Comparison of ENCODE assay signal across 8 cellular contexts in genomic region chr4:121823505-121824170, GRCh38. TPM values are rescaled to one million over a fixed set of nuclear protein-coding genes. Genes with fewer than 3 reads are reported as not detected.
DNase-seq lines count a peak whose midpoint lies in the region; ATAC-seq and TF ChIP-seq lines count a peak whose summit lies in the region.

CCNA2 (minus strand) TSS chr4:121823883; CDS start chr4:121823628, 255 bp downstream.

- POLR2A ChIA-PET in AG04450 (lab: Yijun Ruan, JAX): interaction anchor here (0.6 to 1.1 kb wide), 3 partner anchors 31 to 127 kb away, joined by 3 to 4 read pairs (median 4); partner anchors contain the start of gene BBS7
- POLR2A ChIA-PET in WTC11 (lab: Charles Lee): interaction anchor here (0.6 to 1.4 kb wide), 4 partner anchors 22 to 1386 kb away, joined by 3 to 5 read pairs (median 4); partner anchors contain the start of genes BBS7 and EXOSC9

- H3K27me3 ChIP-seq in AG04450 (ENCODE audit: control insufficient read depth, insufficient read depth, low read length): no peaks in the 10 kb centered on the region

- H3K36me3 Mint-ChIP-seq in WTC11: peaks cover 35% of the 10 kb centered on the region
- peaks cover 0 to 3% (median 0%) of the 10 kb centered on the region in 3 donors for H3K36me3 Mint-ChIP-seq in immature natural killer cell

- no peaks in the 10 kb centered on the region; the same call in 1 of the 2 replicates for H3K27me3 Mint-ChIP-seq in WTC11 (ENCODE audit: low read depth)
- peaks cover 0 to 6% (median 4%) of the 10 kb centered on the region in 3 donors for H3K27me3 Mint-ChIP-seq in immature natural killer cell (ENCODE audit: low read depth in 3 of 3)

- CTCF ChIA-PET in AG04450 (lab: Charles Lee): interaction anchor here (1.4 to 1.6 kb wide), 3 partner anchors 87 to 453 kb away, joined by 4 to 8 read pairs (median 7); no protein-coding TSS in a partner anchor
- CTCF ChIA-PET in WTC11 (lab: Charles Lee): interaction anchor here (0.6 kb wide), 1 partner anchor 27 kb away, joined by 3 read pairs; no protein-coding TSS in a partner anchor

- DNase-seq in AG04450 (ENCODE audit: low read depth, low spot score) (peak; percentile 89), NCI-H226 (peak; percentile 93), WTC11 (ENCODE audit: low spot score) (peak; percentile 98), caudate nucleus (lab: John Stamatoyannopoulos, UW) (peak; percentile 34 to 98 (median 92)), immature natural killer cell (peak; percentile 91 to 93 (median 92)), smooth muscle cell of the brain vasculature (ENCODE audit: low read depth, low spot score) (peak; percentile 97)

- H3K4me1 Mint-ChIP-seq in WTC11 (peaks cover 9% of the 10 kb centered on the region), immature natural killer cell (peaks cover 16 to 28% of the 10 kb centered on the region in 2 donors)

- ATAC-seq in GM18909 (IDR thresholded peaks at IDR 0.05; ENCODE audit: poor library complexity, unreplicated experiment) (peak; percentile 95), HG03175 (IDR thresholded peaks at IDR 0.05; ENCODE audit: unreplicated experiment) (peak; percentile 94), WTC11 (peak; percentile 93)

- TF ChIP-seq CTCF in AG04450 (IDR thresholded peaks at IDR 0.05; ENCODE audit: low read depth, low read length) (0 out of 2 replicates have a peak, but pooled peaks have one; percentile 6), WTC11 (IDR thresholded peaks at IDR 0.05) (no peak)

- H3K4me3 ChIP-seq in AG04450 (ENCODE audit: low read depth, low read length): peak within 1 kb of the TSS; percentile 83

- H3K9me3 ChIP-seq in AG04450 (ENCODE audit: control insufficient read depth, insufficient read depth, low read length): no peaks in the 10 kb centered on the region

- H3K4me3 Mint-ChIP-seq in WTC11 (peak within 1 kb of the TSS; percentile 98), immature natural killer cell (peak within 1 kb of the TSS; percentile 92 to 99 (median 95))

- H3K27ac Mint-ChIP-seq in WTC11: peak within 1 kb of the TSS; percentile 89
- peak within 1 kb of the TSS; percentile 81 to 95 (median 90) for H3K27ac Mint-ChIP-seq in immature natural killer cell

- H3K9me3 Mint-ChIP-seq in WTC11 (no peaks in the 10 kb centered on the region), immature natural killer cell (no peaks in the 10 kb centered on the region)

- H3K27ac ChIP-seq in AG04450 (ENCODE audit: low read depth, low read length) (no peak within 1 kb of the TSS), caudate nucleus (ENCODE audit: low read depth, low read length) (peak within 1 kb of the TSS; percentile 63)

TF ChIP-seq in WTC11, 78 proteins besides CTCF, POLR2A, EP300 and RAD21 (continues in another document):
- TF ChIP-seq TCF7 (CRISPR knock-in tag; IDR thresholded peaks at IDR 0.05; ENCODE audit: low read depth): peak; percentile 79; the same call in 1 of the 2 replicates
- TF ChIP-seq TEAD1 (CRISPR knock-in tag; IDR thresholded peaks at IDR 0.05): peak; percentile 74
- no peak for TF ChIP-seq PRRX2 (CRISPR knock-in tag; IDR thresholded peaks at IDR 0.05)
- no peak; the same call in 1 of the 2 replicates for TF ChIP-seq HMGXB4 (CRISPR knock-in tag; IDR thresholded peaks at IDR 0.05)
- no peak for TF ChIP-seq ZMAT4 (CRISPR knock-in tag; IDR thresholded peaks at IDR 0.05)
- peak; percentile 32; the same call in 1 of the 2 replicates for TF ChIP-seq NFE2L1 (CRISPR knock-in tag; IDR thresholded peaks at IDR 0.05)
- no peak for TF ChIP-seq ZNF425 (CRISPR knock-in tag; conservative IDR thresholded peaks at IDR 0.05)
- TF ChIP-seq, protein P1, sequence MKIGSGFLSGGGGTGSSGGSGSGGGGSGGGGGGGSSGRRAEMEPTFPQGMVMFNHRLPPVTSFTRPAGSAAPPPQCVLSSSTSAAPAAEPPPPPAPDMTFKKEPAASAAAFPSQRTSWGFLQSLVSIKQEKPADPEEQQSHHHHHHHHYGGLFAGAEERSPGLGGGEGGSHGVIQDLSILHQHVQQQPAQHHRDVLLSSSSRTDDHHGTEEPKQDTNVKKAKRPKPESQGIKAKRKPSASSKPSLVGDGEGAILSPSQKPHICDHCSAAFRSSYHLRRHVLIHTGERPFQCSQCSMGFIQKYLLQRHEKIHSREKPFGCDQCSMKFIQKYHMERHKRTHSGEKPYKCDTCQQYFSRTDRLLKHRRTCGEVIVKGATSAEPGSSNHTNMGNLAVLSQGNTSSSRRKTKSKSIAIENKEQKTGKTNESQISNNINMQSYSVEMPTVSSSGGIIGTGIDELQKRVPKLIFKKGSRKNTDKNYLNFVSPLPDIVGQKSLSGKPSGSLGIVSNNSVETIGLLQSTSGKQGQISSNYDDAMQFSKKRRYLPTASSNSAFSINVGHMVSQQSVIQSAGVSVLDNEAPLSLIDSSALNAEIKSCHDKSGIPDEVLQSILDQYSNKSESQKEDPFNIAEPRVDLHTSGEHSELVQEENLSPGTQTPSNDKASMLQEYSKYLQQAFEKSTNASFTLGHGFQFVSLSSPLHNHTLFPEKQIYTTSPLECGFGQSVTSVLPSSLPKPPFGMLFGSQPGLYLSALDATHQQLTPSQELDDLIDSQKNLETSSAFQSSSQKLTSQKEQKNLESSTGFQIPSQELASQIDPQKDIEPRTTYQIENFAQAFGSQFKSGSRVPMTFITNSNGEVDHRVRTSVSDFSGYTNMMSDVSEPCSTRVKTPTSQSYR (CRISPR knock-in tag; IDR thresholded peaks at IDR 0.05): no peak
- TF ChIP-seq E2F5 (CRISPR knock-in tag; IDR thresholded peaks at IDR 0.05): peak; percentile 70; the same call in 1 of the 2 replicates
- TF ChIP-seq NR3C1 (CRISPR knock-in tag; conservative IDR thresholded peaks at IDR 0.05; ENCODE audit: low read depth): no peak
- no peak for TF ChIP-seq ZNF263 (CRISPR knock-in tag; IDR thresholded peaks at IDR 0.05; ENCODE audit: low read depth)
- TF ChIP-seq E2F1 (CRISPR knock-in tag; IDR thresholded peaks at IDR 0.05): no peak
- TF ChIP-seq KAT7 (CRISPR knock-in tag; IDR thresholded peaks at IDR 0.05; ENCODE audit: borderline replicate concordance): peak; percentile 77; the same call in 1 of the 2 replicates

RNA-seq across cellular contexts. Expression of gene CCNA2, which starts in this region (rescaled TPM):
- polyA plus RNA-seq in AG04450 (2011; rRNA removed): 13.1 and 18.6 TPM in 2 replicates
- 4.8 and 10.8 TPM in 2 replicates for polyA minus RNA-seq in AG04450 (2011; rRNA and poly(A)+ RNA removed)
- 77.1 to 95.1 TPM (median 81.1 TPM) in 3 replicates for total RNA-seq in WTC11 (2021)
- under 1 TPM in 2 of 3 donors, not detected in 1; 0.80 to 0.91 TPM for polyA plus RNA-seq in immature natural killer cell

Comparison
In these comparisons a context has a peak if more than half of its experiments do, and no peak if none do; other contexts are left out.
1. Peak in DNase-seq in immature natural killer cell; RNA of the gene not detected or under 1 TPM.